8 cellular contexts compared by ENCODE assay signal in genomic region chr2:202375006-202375610, GRCh38. TPM values are rescaled to one million over a fixed set of nuclear protein-coding genes. Genes with fewer than 3 reads are reported as not detected.
DNase-seq lines count a peak whose midpoint lies in the region; ATAC-seq and TF ChIP-seq lines count a peak whose summit lies in the region.

No MANE protein-coding gene starts in this region.

- no peaks in the 10 kb centered on the region for H3K9me3 ChIP-seq in skeletal muscle tissue (ENCODE audit: control insufficient read depth in 3 of 3, low read length in 3 of 3)

- no peak for TF ChIP-seq EP300 in Ishikawa (IDR thresholded peaks at IDR 0.05; ENCODE audit: borderline replicate concordance)

- no peaks in the 10 kb centered on the region for H3K27me3 ChIP-seq in skeletal muscle tissue (ENCODE audit: control insufficient read depth in 3 of 3, insufficient read depth in 3 of 3, low read length in 3 of 3)

- H3K9ac ChIP-seq in skeletal muscle tissue (ENCODE audit: low read depth in 1 of 3, low read length in 3 of 3) = peak overlapping the region; percentile 80 to 94 (median 91)

- H3K27ac ChIP-seq in skeletal muscle tissue (ENCODE audit: low read depth, low read length) = peak overlapping the region; percentile 99

- H3K36me3 ChIP-seq in skeletal muscle tissue (ENCODE audit: control insufficient read depth in 3 of 3, insufficient read depth in 3 of 3, low read length in 3 of 3) = no peaks in the 10 kb centered on the region

- DNase-seq in COR-L47 (lab: John Stamatoyannopoulos, UW) (peak; percentile 59), UCSD-AML1 (lab: John Stamatoyannopoulos, UW; ENCODE audit: unreplicated experiment) (peak; percentile 28), cardiac fibroblast (ENCODE audit: low read depth in 2 of 2) (peak; percentile 76 to 93), inferior parietal cortex (ENCODE audit: extremely low spot score) (peak; percentile 55)

- ATAC-seq in GM21576 (IDR thresholded peaks at IDR 0.05; ENCODE audit: unreplicated experiment) (no peak), HG02981 (IDR thresholded peaks at IDR 0.05; ENCODE audit: unreplicated experiment) (no peak)

- no peak for TF ChIP-seq CTCF in cardiac fibroblast (IDR thresholded peaks at IDR 0.05; ENCODE audit: low read depth, low read length)

- peak; percentile 15; the same call in 1 of the 2 replicates for TF ChIP-seq RAD21 in Ishikawa (IDR thresholded peaks at IDR 0.05; ENCODE audit: low read depth)

- peaks cover 11 to 17% (median 14%) of the 10 kb centered on the region in 3 donors for H3K4me1 ChIP-seq in skeletal muscle tissue (ENCODE audit: control insufficient read depth in 3 of 3, insufficient read depth in 3 of 3, low read length in 3 of 3)

- peak overlapping the region; percentile 58 to 64 for H3K4me3 ChIP-seq in cardiac fibroblast (replicated peaks in 1 of 2; ENCODE audit: low read depth in 2 of 2, low read length in 2 of 2)
- H3K4me3 ChIP-seq in skeletal muscle tissue (ENCODE audit: low read length in 3 of 3) = peak overlapping the region; percentile 82 to 97 (median 90)

TF ChIP-seq in Ishikawa, 13 proteins besides CTCF, POLR2A, EP300 and RAD21:
- TF ChIP-seq ZBTB7A (IDR thresholded peaks at IDR 0.05; ENCODE audit: low read depth) (0 out of 2 replicates have a peak, but pooled peaks have one; percentile 42), CEBPB (IDR thresholded peaks at IDR 0.05) (no peak), USF1 (IDR thresholded peaks at IDR 0.05) (no peak), YY1 (IDR thresholded peaks at IDR 0.05; ENCODE audit: low read depth) (no peak), FOXM1 (IDR thresholded peaks at IDR 0.05; ENCODE audit: borderline replicate concordance, low read depth) (no peak), NFIC (IDR thresholded peaks at IDR 0.05) (no peak), TAF1 (IDR thresholded peaks at IDR 0.05; ENCODE audit: low read depth) (no peak), CREB1 (IDR thresholded peaks at IDR 0.05; ENCODE audit: low read depth) (no peak), TCF12 (IDR thresholded peaks at IDR 0.05; ENCODE audit: low read depth) (no peak), TEAD4 (IDR thresholded peaks at IDR 0.05) (0 out of 2 replicates have a peak, but pooled peaks have one; percentile 31), EGR1 (IDR thresholded peaks at IDR 0.05) (peak; percentile 66)
- TF ChIP-seq, protein P1, sequence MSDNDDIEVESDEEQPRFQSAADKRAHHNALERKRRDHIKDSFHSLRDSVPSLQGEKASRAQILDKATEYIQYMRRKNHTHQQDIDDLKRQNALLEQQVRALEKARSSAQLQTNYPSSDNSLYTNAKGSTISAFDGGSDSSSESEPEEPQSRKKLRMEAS (IDR thresholded peaks at IDR 0.05) = peak; percentile 76
- TF ChIP-seq, protein P2, sequence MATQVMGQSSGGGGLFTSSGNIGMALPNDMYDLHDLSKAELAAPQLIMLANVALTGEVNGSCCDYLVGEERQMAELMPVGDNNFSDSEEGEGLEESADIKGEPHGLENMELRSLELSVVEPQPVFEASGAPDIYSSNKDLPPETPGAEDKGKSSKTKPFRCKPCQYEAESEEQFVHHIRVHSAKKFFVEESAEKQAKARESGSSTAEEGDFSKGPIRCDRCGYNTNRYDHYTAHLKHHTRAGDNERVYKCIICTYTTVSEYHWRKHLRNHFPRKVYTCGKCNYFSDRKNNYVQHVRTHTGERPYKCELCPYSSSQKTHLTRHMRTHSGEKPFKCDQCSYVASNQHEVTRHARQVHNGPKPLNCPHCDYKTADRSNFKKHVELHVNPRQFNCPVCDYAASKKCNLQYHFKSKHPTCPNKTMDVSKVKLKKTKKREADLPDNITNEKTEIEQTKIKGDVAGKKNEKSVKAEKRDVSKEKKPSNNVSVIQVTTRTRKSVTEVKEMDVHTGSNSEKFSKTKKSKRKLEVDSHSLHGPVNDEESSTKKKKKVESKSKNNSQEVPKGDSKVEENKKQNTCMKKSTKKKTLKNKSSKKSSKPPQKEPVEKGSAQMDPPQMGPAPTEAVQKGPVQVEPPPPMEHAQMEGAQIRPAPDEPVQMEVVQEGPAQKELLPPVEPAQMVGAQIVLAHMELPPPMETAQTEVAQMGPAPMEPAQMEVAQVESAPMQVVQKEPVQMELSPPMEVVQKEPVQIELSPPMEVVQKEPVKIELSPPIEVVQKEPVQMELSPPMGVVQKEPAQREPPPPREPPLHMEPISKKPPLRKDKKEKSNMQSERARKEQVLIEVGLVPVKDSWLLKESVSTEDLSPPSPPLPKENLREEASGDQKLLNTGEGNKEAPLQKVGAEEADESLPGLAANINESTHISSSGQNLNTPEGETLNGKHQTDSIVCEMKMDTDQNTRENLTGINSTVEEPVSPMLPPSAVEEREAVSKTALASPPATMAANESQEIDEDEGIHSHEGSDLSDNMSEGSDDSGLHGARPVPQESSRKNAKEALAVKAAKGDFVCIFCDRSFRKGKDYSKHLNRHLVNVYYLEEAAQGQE (IDR thresholded peaks at IDR 0.05; ENCODE audit: low read depth) = no peak
TF ChIP-seq in Ishikawa: peak in this region for 4.

RNA-seq across cellular contexts. Expression of gene BMPR2, which starts 1.0 kb away (rescaled TPM):
- 24.0 TPM for total RNA-seq in skeletal muscle tissue

Comparison
In these comparisons a context has a peak if more than half of its experiments do, and no peak if none do; other contexts are left out.
1. DNase-seq: peak in every context shown above with its lines; median percentile 84 in cardiac fibroblast; 59 in COR-L47; 55 in inferior parietal cortex; 28 in UCSD-AML1.